ENCODE assay signal across 8 cellular contexts in genomic region chr1:174159253-174160108, GRCh38. TPM values are rescaled to one million over a fixed set of nuclear protein-coding genes. Genes with fewer than 3 reads are reported as not detected.
DNase-seq lines count a peak whose midpoint lies in the region; ATAC-seq and TF ChIP-seq lines count a peak whose summit lies in the region.

TSS of gene RABGAP1L (plus strand) at chr1:174159520.

- no peaks in the 10 kb centered on the region for H3K9me3 Mint-ChIP-seq in progenitor cell of endocrine pancreas (ENCODE audit: low read depth)

- H3K36me3 Mint-ChIP-seq in T-helper 17 cell (ENCODE audit: low read depth) (no peaks in the 10 kb centered on the region), progenitor cell of endocrine pancreas (ENCODE audit: insufficient read depth) (no peaks in the 10 kb centered on the region)

- H3K4me3 Mint-ChIP-seq in T-helper 17 cell (peak within 1 kb of the TSS; percentile 96), progenitor cell of endocrine pancreas (ENCODE audit: low read depth) (peak within 1 kb of the TSS; percentile 96)

- intact Hi-C loops in left ventricle myocardium inferior (cut with micrococcal nuclease): no loop called here
- intact Hi-C loops in upper lobe of right lung (cut with DNase I): no loop called here

- H3K4me3 ChIP-seq in left ventricle myocardium inferior (peak within 1 kb of the TSS; percentile 99), upper lobe of right lung (peak within 1 kb of the TSS; percentile 98)

- peak; percentile 83 for TF ChIP-seq POLR2A in GM15510 (IDR thresholded peaks at IDR 0.05; ENCODE audit: borderline replicate concordance, extremely low read depth, insufficient read length)

- TF ChIP-seq CTCF in left ventricle myocardium inferior (IDR thresholded peaks at IDR 0.05; ENCODE audit: borderline replicate concordance) (no peak), progenitor cell of endocrine pancreas (IDR thresholded peaks at IDR 0.05; ENCODE audit: unreplicated experiment) (no peak), upper lobe of right lung (IDR thresholded peaks at IDR 0.05) (no peak)

- DNase-seq in NCI-H1694 treated with DMSO at 0.1 percent for 48 hours (lab: John Stamatoyannopoulos, UW) (peak; percentile 89), T-helper 17 cell (peak; percentile 87 to 95 (median 94)), amygdala (lab: John Stamatoyannopoulos, UW) (peak; percentile 34 to 97 (median 88)), left ventricle myocardium inferior (peak; percentile 96), progenitor cell of endocrine pancreas (ENCODE audit: low spot score, unreplicated experiment) (peak; percentile 85), upper lobe of right lung (peak; percentile 98)

- H3K36me3 ChIP-seq in left ventricle myocardium inferior (no peaks in the 10 kb centered on the region), upper lobe of right lung (no peaks in the 10 kb centered on the region)

- H3K27me3 ChIP-seq in left ventricle myocardium inferior (ENCODE audit: low read depth): no peaks in the 10 kb centered on the region
- no peaks in the 10 kb centered on the region for H3K27me3 ChIP-seq in upper lobe of right lung

- H3K4me1 ChIP-seq in left ventricle myocardium inferior (peaks cover 57% of the 10 kb centered on the region), upper lobe of right lung (peaks cover 13% of the 10 kb centered on the region)

- H3K9me3 ChIP-seq in T-helper 17 cell (ENCODE audit: control insufficient read depth, low read length, poor library complexity, severe bottlenecking): no peaks in the 10 kb centered on the region
- no peaks in the 10 kb centered on the region for H3K9me3 ChIP-seq in left ventricle myocardium inferior (replicated peaks)
- no peaks in the 10 kb centered on the region for H3K9me3 ChIP-seq in upper lobe of right lung

- ATAC-seq in HG02885 (IDR thresholded peaks at IDR 0.05; ENCODE audit: poor library complexity, unreplicated experiment) (peak; percentile 72), T-helper 17 cell (peak; percentile 87), upper lobe of right lung (peak; percentile 99)

- H3K27me3 Mint-ChIP-seq in T-helper 17 cell (no peaks in the 10 kb centered on the region), progenitor cell of endocrine pancreas (no peaks in the 10 kb centered on the region)

- H3K27ac ChIP-seq in left ventricle myocardium inferior (replicated peaks): peak within 1 kb of the TSS; percentile 97
- peak within 1 kb of the TSS; percentile 88 for H3K27ac ChIP-seq in upper lobe of right lung

- peaks cover 37% of the 10 kb centered on the region for H3K4me1 Mint-ChIP-seq in T-helper 17 cell
- peaks cover 14% of the 10 kb centered on the region for H3K4me1 Mint-ChIP-seq in progenitor cell of endocrine pancreas (ENCODE audit: low read depth)

- H3K27ac Mint-ChIP-seq in T-helper 17 cell: peak within 1 kb of the TSS; percentile 96
- H3K27ac Mint-ChIP-seq in progenitor cell of endocrine pancreas: peak within 1 kb of the TSS; percentile 97

RNA-seq across cellular contexts. Expression of gene RABGAP1L, which starts in this region (rescaled TPM):
- total RNA-seq in T-helper 17 cell: 100 to 1,000 TPM; 112 to 120 TPM
- 69.2 TPM for total RNA-seq in left ventricle myocardium inferior
- total RNA-seq in progenitor cell of endocrine pancreas: 51.4 and 55.2 TPM in 2 replicates
- 80.6 TPM for total RNA-seq in upper lobe of right lung

Comparison
In these comparisons a context has a peak if more than half of its experiments do, and no peak if none do; other contexts are left out.
1. Peak in every context shown above with its lines: DNase-seq, ATAC-seq, H3K4me3 ChIP-seq and H3K27ac ChIP-seq.